Comparison of ENCODE assay signal across 9 cellular contexts in the genomic region with DNA sequence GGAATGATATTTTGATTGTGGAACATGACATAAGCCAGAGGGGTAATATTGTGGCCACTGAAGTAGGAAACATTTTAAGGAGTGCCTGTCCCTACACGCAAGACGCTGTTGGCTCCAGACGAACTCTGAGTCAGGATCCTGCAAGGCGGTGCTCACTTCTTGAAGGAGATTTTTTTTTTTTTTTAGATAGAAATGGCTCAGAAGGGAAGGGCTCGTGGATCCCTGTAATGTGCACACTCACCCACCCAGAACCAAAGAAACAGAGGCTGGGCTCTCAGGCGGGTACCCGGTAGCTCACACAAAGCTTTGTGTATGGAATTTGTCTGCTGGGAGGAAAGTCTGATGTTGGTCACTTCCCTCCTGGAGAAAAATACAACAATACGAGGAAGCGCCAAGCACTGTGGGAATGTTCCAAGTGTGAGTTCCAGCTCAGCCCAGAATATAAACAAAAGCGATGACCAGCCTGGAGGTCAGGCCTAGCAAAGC. TPM values are rescaled to one million over a fixed set of nuclear protein-coding genes. Genes with fewer than 3 reads are reported as not detected.
DNase-seq lines count a peak whose midpoint lies in the region; ATAC-seq and TF ChIP-seq lines count a peak whose summit lies in the region.
"Had no signal": no experiment of that assay in that cellular context is flagged by ENCODE, and none has a peak within 500 bp of the region (broad histone marks: within the 10 kb centered on the region; RNA-seq: fewer than 3 reads in every experiment).

No MANE protein-coding gene starts in this region.

- ATAC-seq in RWPE2 (ENCODE audit: low read depth) (peak; percentile 90), mucosa of descending colon (peak; percentile 67), HG02623 (IDR thresholded peaks at IDR 0.05; ENCODE audit: unreplicated experiment) (no peak), HG03139 (IDR thresholded peaks at IDR 0.05; ENCODE audit: unreplicated experiment) (no peak), GM18520 (IDR thresholded peaks at IDR 0.05; ENCODE audit: unreplicated experiment) (no peak)

- H3K4me3 ChIP-seq in RWPE2 (ENCODE audit: severe bottlenecking) (no peak overlapping the region), mucosa of descending colon (no peak overlapping the region), transverse colon (no peak overlapping the region)

- H3K27me3 ChIP-seq in RWPE2 (ENCODE audit: insufficient read depth, poor library complexity, severe bottlenecking): no peaks in the 10 kb centered on the region
- no peaks in the 10 kb centered on the region for H3K27me3 ChIP-seq in transverse colon

- in situ Hi-C loops in transverse colon (cut with MboI; ENCODE audit: low pct_ligation_motif_present in 1 of 4, low pct_unique_long_range_greater_than_20kb in 1 of 4, low sequenced_read_pairs in 3 of 4): no loop called here

- DNase-seq in RWPE2 (ENCODE audit: low spot score) (peak; percentile 80), epithelial cell of prostate (ENCODE audit: low read depth, low spot score) (peak; percentile 92), mucosa of descending colon (no peak), transverse colon (no peak), OCI-M2 (lab: John Stamatoyannopoulos, UW; ENCODE audit: unreplicated experiment) (no peak)
- DNase-seq: NCI-H1417 had no signal

- TF ChIP-seq POLR2A in transverse colon (IDR thresholded peaks at IDR 0.05): no peak

- WGBS in transverse colon (ENCODE audit: low coverage in 1 of 2), 2 donors: 66% methylated on average over 10 of the region's 10 CpGs; no CpG with 5 or more reads in 1 of the 2 donors

- intact Hi-C loops in mucosa of descending colon (cut with DNase I, micrococcal nuclease) (no loop called here), transverse colon (cut with DNase I; ENCODE audit: low total_unique reads) (no loop called here)

- TF ChIP-seq EP300 in transverse colon (IDR thresholded peaks at IDR 0.05; ENCODE audit: low read depth): no peak

- H3K36me3 ChIP-seq in RWPE2 (ENCODE audit: low read depth): no peaks in the 10 kb centered on the region
- H3K36me3 ChIP-seq in mucosa of descending colon (ENCODE audit: low read depth): no peaks in the 10 kb centered on the region
- no peaks in the 10 kb centered on the region for H3K36me3 ChIP-seq in transverse colon

- H3K9me3 ChIP-seq in RWPE2 (ENCODE audit: severe bottlenecking): no peaks in the 10 kb centered on the region
- H3K9me3 ChIP-seq in mucosa of descending colon: no peaks in the 10 kb centered on the region
- no peaks in the 10 kb centered on the region for H3K9me3 ChIP-seq in transverse colon

- H3K4me1 ChIP-seq in RWPE2 (ENCODE audit: insufficient read depth, poor library complexity, severe bottlenecking): peaks cover 20% of the 10 kb centered on the region
- H3K4me1 ChIP-seq in mucosa of descending colon (ENCODE audit: low read depth): no peaks in the 10 kb centered on the region
- H3K4me1 ChIP-seq in transverse colon: peaks cover 0 to 52% (median 6%) of the 10 kb centered on the region in 4 donors

- H3K27ac ChIP-seq in RWPE2 (ENCODE audit: poor library complexity, severe bottlenecking) (peak overlapping the region; percentile 83), epithelial cell of prostate (peak overlapping the region; percentile 91), transverse colon (peak overlapping the region; percentile 69 to 80 (median 72))

- TF ChIP-seq CTCF in RWPE2 (IDR thresholded peaks at IDR 0.05; ENCODE audit: poor library complexity, severe bottlenecking) (no peak), mucosa of descending colon (IDR thresholded peaks at IDR 0.05) (no peak), transverse colon (IDR thresholded peaks at IDR 0.05) (no peak)

RNA-seq across cellular contexts. Expression of a gene that starts 25.7 kb away (rescaled TPM):
- total RNA-seq in mucosa of descending colon (100 to 1,000 TPM in 1 of 3 donors, 10 to 100 TPM in 2; 67.1 to 103 (median 84.2) TPM), transverse colon (10 to 100 TPM; 49.8 to 86.0 (median 55.1) TPM)

Comparison
In these comparisons a context has a peak if more than half of its experiments do, and no peak if none do; other contexts are left out.
1. ATAC-seq: peak in RWPE2 (single experiment) and mucosa of descending colon (single experiment); none in HG02623 (single experiment), HG03139 (single experiment) and GM18520 (single experiment).
2. DNase-seq: peak in RWPE2 (single experiment) and epithelial cell of prostate (single experiment); none in mucosa of descending colon (0 of 3), transverse colon (single experiment) and OCI-M2 (single experiment).
3. Peak in every context shown above with its lines, with median percentiles within 50 percentile points of each other: H3K27ac ChIP-seq.